ENCODE assay signal across 8 cellular contexts in genomic region chr3:112327371-112327951, GRCh38. TPM values are rescaled to one million over a fixed set of nuclear protein-coding genes. Genes with fewer than 3 reads are reported as not detected.
DNase-seq lines count a peak whose midpoint lies in the region; ATAC-seq, FAIRE-seq and TF ChIP-seq lines count a peak whose summit lies in the region.

No MANE protein-coding gene starts in this region.

- H3K79me2 ChIP-seq in KMS-11 (ENCODE audit: insufficient read depth, low read depth): no peaks in the 10 kb centered on the region

- H3K4me3 ChIP-seq in H7 (ENCODE audit: insufficient read depth, low read depth, low read length) (no peak overlapping the region), KMS-11 (IDR thresholded peaks at IDR 0.05; ENCODE audit: insufficient read depth, low read depth, low read length) (no peak overlapping the region), right lobe of liver (no peak overlapping the region)

- no peak for TF ChIP-seq POLR2A in right lobe of liver (IDR thresholded peaks at IDR 0.05)

- TF ChIP-seq CTCF in 22Rv1 (IDR thresholded peaks at IDR 0.05) (peak; percentile 65), KMS-11 (conservative IDR thresholded peaks at IDR 0.05; ENCODE audit: low read depth, low read length) (peak; percentile 86), right lobe of liver (IDR thresholded peaks at IDR 0.05) (peak; percentile 42 to 65 (median 50))

- H3K9ac ChIP-seq in KMS-11: no peak overlapping the region

- no peaks in the 10 kb centered on the region for H3K9me3 ChIP-seq in right lobe of liver

- no peak overlapping the region for H3K4me2 ChIP-seq in KMS-11

- DNase-seq in GM03348 (ENCODE audit: low spot score) (peak; percentile 68), H7 (peak; percentile 36), RCC 7860 (ENCODE audit: low spot score) (peak; percentile 67), cerebellum (ENCODE audit: low spot score) (peak; percentile 60), right lobe of liver (no peak), NCI-H187 (lab: John Stamatoyannopoulos, UW) (no peak)

- 5% methylated on average over 2 of the region's 2 CpGs for WGBS in right lobe of liver (ENCODE audit: insufficient coverage, low coverage, low lambda C conversion rate, missing lambda C conversion rate)

- no peak overlapping the region for H2AFZ ChIP-seq in KMS-11 (ENCODE audit: low read depth)

- H3K27ac ChIP-seq in 22Rv1 (no peak overlapping the region), KMS-11 (no peak overlapping the region), right lobe of liver (no peak overlapping the region)

- FAIRE-seq in RCC 7860 (lab: Jason Lieb, UNC): peak; percentile 80

- H3K27me3 ChIP-seq in H7 (ENCODE audit: control insufficient read depth, insufficient read depth, low read length): no peaks in the 10 kb centered on the region
- H3K27me3 ChIP-seq in KMS-11 (ENCODE audit: insufficient read depth, low read depth): no peaks in the 10 kb centered on the region
- H3K27me3 ChIP-seq in right lobe of liver: no peaks in the 10 kb centered on the region

- H3K36me3 ChIP-seq in H7 (replicated peaks; ENCODE audit: control insufficient read depth, insufficient read depth, low read length) (no peaks in the 10 kb centered on the region), KMS-11 (ENCODE audit: insufficient read depth) (no peaks in the 10 kb centered on the region), right lobe of liver (no peaks in the 10 kb centered on the region)

- H4K20me1 ChIP-seq in KMS-11 (ENCODE audit: insufficient read depth): no peaks in the 10 kb centered on the region

- H3K4me1 ChIP-seq in KMS-11 (ENCODE audit: low read depth, poor library complexity, severe bottlenecking) (peaks cover 14% of the 10 kb centered on the region), right lobe of liver (no peaks in the 10 kb centered on the region)

- ATAC-seq in right lobe of liver: peak; percentile 74 to 86 (median 82)

- intact Hi-C loops in right lobe of liver (cut with DNase I): no loop called here

RNA-seq across cellular contexts. Expression of gene CD200, which starts 5.5 kb away (rescaled TPM):
- total RNA-seq in H7 (2014; rRNA removed; shearing (Covaris generic)): 40.9 and 49.4 TPM in 2 replicates
- total RNA-seq in cerebellum: 49.4 TPM
- under 1 TPM in 2 of 6 experiments, not detected in 4; 0.25 to 0.40 TPM for total RNA-seq in right lobe of liver

RNA-seq across cellular contexts. Expression of gene SLC9C1, which starts 33.4 kb away (rescaled TPM):
- total RNA-seq in H7 (2014; rRNA removed; shearing (Covaris generic)): 0.38 and 0.41 TPM in 2 replicates
- total RNA-seq in cerebellum (0.45 TPM), right lobe of liver (not detected)

Comparison
In these comparisons a context has a peak if more than half of its experiments do, and no peak if none do; other contexts are left out.
1. DNase-seq: peak in GM03348 (single experiment), H7 (single experiment), RCC 7860 (single experiment) and cerebellum (single experiment); none in right lobe of liver (0 of 3) and NCI-H187 (0 of 2).
2. RNA of gene CD200, which starts 5.5 kb away (total RNA-seq): 49.4 TPM in cerebellum (single experiment) and 40.9 to 49.4 TPM in H7; 0.25 to 0.40 TPM in right lobe of liver; every median in the first group is over 10 times any median in the second.
3. Peak in every context shown above with its lines, with median percentiles within 50 percentile points of each other: CTCF ChIP-seq.